30 cellular contexts compared by ENCODE assay signal in the genomic region with DNA sequence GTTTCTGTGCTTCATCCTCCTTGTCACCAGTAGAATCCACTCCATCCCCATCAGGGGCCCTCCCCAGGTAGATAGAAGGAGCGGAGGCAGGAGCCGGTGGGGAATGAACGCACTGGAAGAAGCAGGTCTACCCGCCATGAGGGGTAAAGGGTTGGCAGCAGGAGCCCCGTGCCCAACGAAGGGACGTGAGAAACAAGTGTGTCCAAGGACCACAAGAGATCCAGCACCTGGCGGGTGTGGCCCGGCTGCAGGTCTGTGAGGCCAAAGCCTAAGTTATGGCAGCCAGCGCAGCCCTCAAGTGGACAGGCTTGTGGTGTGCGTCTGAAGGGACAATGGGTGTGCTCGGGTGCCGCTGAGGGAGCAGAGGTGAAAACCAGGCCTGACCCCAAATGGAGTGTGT.
"Had no signal": no experiment of that assay in that cellular context is flagged by ENCODE, and none has a peak within 500 bp of the region (broad histone marks: within the 10 kb centered on the region; RNA-seq: fewer than 3 reads in every experiment).

No MANE protein-coding gene starts in this region.

- H3K27me3 ChIP-seq: adrenal gland had no signal

- H3K27ac ChIP-seq: adrenal gland, cardiac muscle cell, VCaP had no signal

- H3K4me3 ChIP-seq: adrenal gland, cardiac muscle cell had no signal

- H3K36me3 ChIP-seq: adrenal gland, cardiac muscle cell had no signal

- H3K9me3 ChIP-seq: adrenal gland had no signal

- ATAC-seq: activated CD8-positive, alpha-beta T cell treated with anti-CD3 and anti-CD28 coated beads for 36 hours; activated naive CD4-positive, alpha-beta T cell treated with anti-CD3 and anti-CD28 coated beads, Interleukin-2, amount 50 U/mL, for 72 hours; activated T-cell treated with anti-CD3 and anti-CD28 coated beads, Interleukin-2, amount 50 U/mL, for 4 hours; activated T-cell treated with anti-CD3 and anti-CD28 coated beads, Interleukin-2, amount 50 U/mL, for 72 hours; activated T-helper 17 cell treated with anti-CD3 and anti-CD28 coated beads, Interleukin-2, amount 50 U/mL, for 72 hours had no signal

- H3K4me1 ChIP-seq: adrenal gland had no signal

- DNase-seq: activated B cell treated with CpG ODN at 0.5 μM for 24 hours; activated CD4-positive, alpha-beta memory T cell treated with anti-CD3 and anti-CD28 coated beads for 36 hours; activated CD4-positive, alpha-beta T cell treated with anti-CD3 and anti-CD28 coated beads for 4 hours; activated CD4-positive, alpha-beta T cell treated with anti-CD3 and anti-CD28 coated beads, Interleukin-2, amount 10 ng/mL, durations not matched to agents 24 days and 14 days; activated CD4-positive, alpha-beta T cell treated with anti-CD3 and anti-CD28 coated beads, Interleukin-2, amount 50 U/mL, for 1 hour; activated CD4-positive, alpha-beta T cell treated with anti-CD3 and anti-CD28 coated beads, Interleukin-2, amount 50 U/mL, for 4 hours; activated CD4-positive, CD25-positive, alpha-beta regulatory T cell treated with anti-CD3 and anti-CD28 coated beads, Interleukin-2, amount 50 U/mL, for 72 hours; activated CD8-positive, alpha-beta memory T cell treated with anti-CD3 and anti-CD28 coated beads, Interleukin-2, amount 50 U/mL, for 4 hours; activated CD8-positive, alpha-beta T cell treated with anti-CD3 and anti-CD28 coated beads for 36 hours; activated effector memory CD4-positive, alpha-beta T cell treated with anti-CD3 and anti-CD28 coated beads, Interleukin-2, amount 50 U/mL, for 16 hours; activated gamma-delta T cell treated with Interleukin-2 at 50 U/mL for 16 hours; activated naive CD4-positive, alpha-beta T cell; activated naive CD4-positive, alpha-beta T cell treated with anti-CD3 and anti-CD28 coated beads for 36 hours; activated naive CD4-positive, alpha-beta T cell treated with anti-CD3 and anti-CD28 coated beads, Interleukin-2, amount 50 U/mL, for 16 hours; activated naive CD8-positive, alpha-beta T cell treated with anti-CD3 and anti-CD28 coated beads for 36 hours; activated T-cell treated with anti-CD3 and anti-CD28 coated beads for 4 hours; activated T-cell treated with anti-CD3 and anti-CD28 coated beads, Interleukin-2, amount 50 U/mL, for 1 hour; activated T-cell treated with anti-CD3 and anti-CD28 coated beads, Interleukin-2, amount 50 U/mL, for 4 hours; activated T-cell treated with anti-CD3 and anti-CD28 coated beads, Interleukin-2, amount 50 U/mL, for 72 hours; adrenal gland; amniotic stem cell; aorta; cerebellar nuclear complex; T-helper 1 cell; T-helper 2 cell; T-helper 9 cell had no signal
